In the genomic region with DNA sequence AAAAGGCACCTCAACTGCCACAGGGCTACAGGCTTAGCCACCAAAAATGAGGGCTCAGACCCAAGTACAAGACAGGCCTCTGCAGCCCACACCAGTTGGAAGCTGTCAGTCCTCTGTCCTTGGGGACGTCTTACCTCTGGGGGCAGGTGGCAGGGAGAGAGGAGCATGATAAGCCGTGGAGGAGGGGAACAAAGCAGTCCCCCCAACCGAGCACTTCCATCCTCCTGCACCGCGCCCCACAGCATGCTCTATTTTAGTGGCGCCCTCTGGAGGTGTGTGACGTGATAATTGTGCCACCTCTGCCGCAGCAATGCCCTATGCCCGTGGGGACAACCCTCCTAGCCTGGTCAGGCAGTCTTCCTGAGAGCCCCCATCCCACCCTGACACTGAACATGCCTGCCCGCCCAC, we compare ENCODE assay signal across 1 cellular context.
TF ChIP-seq lines count a peak whose summit lies in the region.

No MANE protein-coding gene starts in this region.

TF ChIP-seq in liver, 16 proteins besides CTCF, POLR2A, EP300 and RAD21 (continued from another document):
- TF ChIP-seq, protein P1, sequence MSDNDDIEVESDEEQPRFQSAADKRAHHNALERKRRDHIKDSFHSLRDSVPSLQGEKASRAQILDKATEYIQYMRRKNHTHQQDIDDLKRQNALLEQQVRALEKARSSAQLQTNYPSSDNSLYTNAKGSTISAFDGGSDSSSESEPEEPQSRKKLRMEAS (IDR thresholded peaks at IDR 0.05): no peak
- TF ChIP-seq YY1 (IDR thresholded peaks at IDR 0.05) (no peak), EGR1 (IDR thresholded peaks at IDR 0.05; ENCODE audit: low read depth in 2 of 2) (no peak)
TF ChIP-seq in liver: peak in this region for 0.
